ENCODE assay signal across 23 cellular contexts in the genomic region with DNA sequence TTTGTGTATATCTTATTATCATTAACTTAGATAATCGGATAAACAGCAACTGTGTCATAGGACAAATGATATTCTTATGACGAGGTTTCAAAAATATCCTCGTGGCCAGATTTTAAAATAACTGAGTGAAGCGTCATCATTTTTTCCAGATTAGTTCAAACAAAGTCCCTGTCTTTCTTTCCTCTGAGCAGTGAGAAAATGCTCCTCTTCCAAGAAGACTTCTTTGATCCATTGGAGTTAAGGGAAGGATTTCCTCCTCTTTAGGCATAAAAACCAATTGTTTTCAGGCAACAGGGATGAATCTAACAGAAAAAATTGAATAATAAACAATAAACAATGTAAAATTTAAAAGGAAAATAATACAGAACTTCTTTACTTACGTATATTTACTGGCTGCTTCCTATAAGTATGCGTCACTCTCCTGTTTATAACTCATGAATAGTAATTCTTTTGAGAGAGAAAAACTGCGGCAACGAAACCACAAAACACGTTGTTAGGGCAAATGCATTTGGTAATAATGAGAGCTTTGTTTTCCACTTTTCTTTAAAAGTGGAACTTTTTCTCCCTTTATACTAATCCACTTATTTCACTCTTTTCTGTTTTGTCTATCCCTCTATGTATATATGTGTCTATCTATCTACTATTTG.
"Had no signal": no experiment of that assay in that cellular context is flagged by ENCODE, and none has a peak within 500 bp of the region (broad histone marks: within the 10 kb centered on the region; RNA-seq: fewer than 3 reads in every experiment).

No MANE protein-coding gene starts in this region.

- FAIRE-seq: TTC549 had no signal

- H3K9me3 Mint-ChIP-seq: activated CD4-positive, alpha-beta memory T cell treated with anti-CD3 and anti-CD28 coated beads, Interleukin-2, amount 10 ng/mL, durations not matched to agents 7 days and 5 days; activated naive CD4-positive, alpha-beta T cell treated with anti-CD3 and anti-CD28 coated beads, Interleukin-2, amount 10 ng/mL, durations not matched to agents 7 days and 5 days; activated T-helper 17 cell treated with anti-CD3 and anti-CD28 coated beads, Interleukin-2, amount 50 U/mL, for 72 hours had no signal

- ATAC-seq: activated T-helper 17 cell treated with anti-CD3 and anti-CD28 coated beads, Interleukin-2, amount 50 U/mL, for 72 hours; Right ventricle myocardium inferior; T-cell had no signal

- H3K27me3 Mint-ChIP-seq: activated B cell treated with CpG ODN at 0.5 μM for 24 hours; activated CD4-positive, alpha-beta memory T cell treated with anti-CD3 and anti-CD28 coated beads, Interleukin-2, amount 10 ng/mL, durations not matched to agents 7 days and 5 days; activated naive CD4-positive, alpha-beta T cell treated with anti-CD3 and anti-CD28 coated beads, Interleukin-2, amount 10 ng/mL, durations not matched to agents 7 days and 5 days had no signal

- H3K27me3 ChIP-seq: SJCRH30 had no signal

- H3K4me1 Mint-ChIP-seq: activated B cell treated with CpG ODN at 0.5 μM for 24 hours; activated CD4-positive, alpha-beta memory T cell treated with anti-CD3 and anti-CD28 coated beads, Interleukin-2, amount 10 ng/mL, durations not matched to agents 7 days and 5 days; activated naive CD4-positive, alpha-beta T cell treated with anti-CD3 and anti-CD28 coated beads, Interleukin-2, amount 10 ng/mL, durations not matched to agents 7 days and 5 days; activated naive CD8-positive, alpha-beta T cell treated with anti-CD3 and anti-CD28 coated beads for 36 hours; activated T-helper 17 cell treated with anti-CD3 and anti-CD28 coated beads, Interleukin-2, amount 50 U/mL, for 72 hours; T-cell had no signal

- H3K36me3 Mint-ChIP-seq: activated naive CD4-positive, alpha-beta T cell treated with anti-CD3 and anti-CD28 coated beads, Interleukin-2, amount 10 ng/mL, durations not matched to agents 7 days and 5 days; activated naive CD8-positive, alpha-beta T cell treated with anti-CD3 and anti-CD28 coated beads for 36 hours; T-cell had no signal

- H3K36me3 ChIP-seq: SJCRH30 had no signal

- H3K4me1 ChIP-seq: SJCRH30 had no signal

- DNase-seq: activated B cell treated with CpG ODN at 0.5 μM for 24 hours; activated CD4-positive, alpha-beta memory T cell treated with anti-CD3 and anti-CD28 coated beads, Interleukin-2, amount 10 ng/mL, durations not matched to agents 7 days and 5 days; activated CD4-positive, alpha-beta T cell treated with anti-CD3 and anti-CD28 coated beads, Interleukin-2, amount 50 U/mL, for 1 hour; activated gamma-delta T cell treated with Interleukin-2 at 50 U/mL for 16 hours; activated naive CD4-positive, alpha-beta T cell treated with anti-CD3 and anti-CD28 coated beads, Interleukin-2, amount 10 ng/mL, durations not matched to agents 7 days and 5 days; activated naive CD8-positive, alpha-beta T cell treated with anti-CD3 and anti-CD28 coated beads for 36 hours; activated T-cell treated with anti-CD3 and anti-CD28 coated beads for 4 hours; activated T-cell treated with anti-CD3 and anti-CD28 coated beads, Interleukin-2, amount 50 U/mL, for 48 hours; caudate nucleus; MM.1S; NCI-H1105; NCI-H1436; NCI-H187; NCI-H2081; NCI-H510A treated with DMSO at 0.1 percent for 48 hours; RPMI8226; SJCRH30; T-cell; T-helper 2 cell; T1000 had no signal

- H3K9me3 ChIP-seq: SJCRH30 had no signal

- H3K27ac ChIP-seq: SJCRH30 had no signal

- H3K27ac Mint-ChIP-seq: activated B cell treated with CpG ODN at 0.5 μM for 24 hours; activated CD4-positive, alpha-beta memory T cell treated with anti-CD3 and anti-CD28 coated beads, Interleukin-2, amount 10 ng/mL, durations not matched to agents 7 days and 5 days; activated naive CD4-positive, alpha-beta T cell treated with anti-CD3 and anti-CD28 coated beads, Interleukin-2, amount 10 ng/mL, durations not matched to agents 7 days and 5 days; activated naive CD8-positive, alpha-beta T cell treated with anti-CD3 and anti-CD28 coated beads for 36 hours; activated T-helper 17 cell treated with anti-CD3 and anti-CD28 coated beads, Interleukin-2, amount 50 U/mL, for 72 hours; T-cell had no signal

- H3K4me3 Mint-ChIP-seq: activated B cell treated with CpG ODN at 0.5 μM for 24 hours; activated CD4-positive, alpha-beta memory T cell treated with anti-CD3 and anti-CD28 coated beads, Interleukin-2, amount 10 ng/mL, durations not matched to agents 7 days and 5 days; activated naive CD4-positive, alpha-beta T cell treated with anti-CD3 and anti-CD28 coated beads, Interleukin-2, amount 10 ng/mL, durations not matched to agents 7 days and 5 days; activated naive CD8-positive, alpha-beta T cell treated with anti-CD3 and anti-CD28 coated beads for 36 hours; activated T-helper 17 cell treated with anti-CD3 and anti-CD28 coated beads, Interleukin-2, amount 50 U/mL, for 72 hours; T-cell had no signal

- H3K4me3 ChIP-seq: SJCRH30 had no signal
